Comparison of ENCODE assay signal across 8 cellular contexts in the genomic region with DNA sequence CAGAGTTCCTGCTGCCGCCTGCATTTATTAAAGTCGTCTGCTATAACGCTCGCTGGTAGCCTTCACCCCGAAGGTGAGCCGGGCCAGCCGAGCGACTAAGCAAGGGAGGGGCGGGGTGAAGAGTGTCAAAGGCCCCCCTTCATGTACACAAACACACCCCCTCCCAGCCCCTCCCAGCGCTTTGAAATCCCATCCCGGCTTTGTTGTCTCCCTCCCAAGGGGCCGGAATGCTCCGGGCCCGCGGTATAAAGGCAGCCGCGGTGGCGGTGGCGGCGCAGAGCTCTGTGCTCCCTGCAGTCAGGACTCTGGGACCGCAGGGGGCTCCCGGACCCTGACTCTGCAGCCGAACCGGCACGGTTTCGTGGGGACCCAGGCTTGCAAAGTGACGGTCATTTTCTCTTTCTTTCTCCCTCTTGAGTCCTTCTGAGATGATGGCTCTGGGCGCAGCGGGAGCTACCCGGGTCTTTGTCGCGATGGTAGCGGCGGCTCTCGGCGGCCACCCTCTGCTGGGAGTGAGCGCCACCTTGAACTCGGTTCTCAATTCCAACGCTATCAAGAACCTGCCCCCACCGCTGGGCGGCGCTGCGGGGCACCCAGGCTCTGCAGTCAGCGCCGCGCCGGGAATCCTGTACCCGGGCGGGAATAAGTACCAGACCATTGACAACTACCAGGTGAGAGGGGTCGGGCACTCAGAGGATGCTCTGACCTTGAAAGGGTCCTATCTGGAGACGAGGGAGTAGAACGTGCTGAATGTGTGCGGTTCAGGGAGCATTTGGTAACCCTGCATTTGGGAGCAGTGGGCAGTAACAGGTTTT. TPM values are rescaled to one million over a fixed set of nuclear protein-coding genes. Genes with fewer than 3 reads are reported as not detected.
DNase-seq lines count a peak whose midpoint lies in the region; ATAC-seq, FAIRE-seq and TF ChIP-seq lines count a peak whose summit lies in the region.

A gene with protein sequence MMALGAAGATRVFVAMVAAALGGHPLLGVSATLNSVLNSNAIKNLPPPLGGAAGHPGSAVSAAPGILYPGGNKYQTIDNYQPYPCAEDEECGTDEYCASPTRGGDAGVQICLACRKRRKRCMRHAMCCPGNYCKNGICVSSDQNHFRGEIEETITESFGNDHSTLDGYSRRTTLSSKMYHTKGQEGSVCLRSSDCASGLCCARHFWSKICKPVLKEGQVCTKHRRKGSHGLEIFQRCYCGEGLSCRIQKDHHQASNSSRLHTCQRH (plus strand): TSS at position 275 of the 815 bp plus-strand sequence. CDS start 154 bp downstream, at position 429.

- H4K20me1 ChIP-seq in keratinocyte (ENCODE audit: control insufficient read depth, extremely low read depth, insufficient read depth, low read length): no peaks in the 10 kb centered on the region

- peak within 1 kb of the TSS; percentile 90 for H3K9ac ChIP-seq in keratinocyte (ENCODE audit: control insufficient read depth, extremely low read depth, insufficient read depth, low read length)

- peak; percentile 78 to 97 (median 80) for TF ChIP-seq CTCF in keratinocyte (optimal IDR thresholded peaks at IDR 0.05 in 1 of 3, IDR thresholded peaks at IDR 0.05 in 1 of 3, conservative IDR thresholded peaks at IDR 0.05 in 1 of 3; ENCODE audit: extremely low read depth in 1 of 3, insufficient read depth in 2 of 3, low read length in 3 of 3)

- TF ChIP-seq POLR2A in H54 (IDR thresholded peaks at IDR 0.05; ENCODE audit: low read depth, low read length): peak; percentile 99

- H3K4me3 ChIP-seq in keratinocyte (ENCODE audit: control insufficient read depth in 2 of 3, extremely low read depth in 1 of 3, insufficient read depth in 2 of 3, low read depth in 1 of 3, low read length in 3 of 3): peak within 1 kb of the TSS; percentile 92 to 96 (median 94)
- peak within 1 kb of the TSS in 1 of 2 donors; percentile 53 for H3K4me3 ChIP-seq in small intestine (ENCODE audit: low read depth in 1 of 2, low read length in 2 of 2)

- H3K4me1 ChIP-seq in keratinocyte (ENCODE audit: control insufficient read depth, extremely low read depth, insufficient read depth, low read length): peaks cover 36% of the 10 kb centered on the region
- H3K4me1 ChIP-seq in small intestine (ENCODE audit: control insufficient read depth in 2 of 2, insufficient read depth in 1 of 2, low read depth in 1 of 2, low read length in 1 of 2): no peaks in the 10 kb centered on the region

- H3K79me2 ChIP-seq in keratinocyte (ENCODE audit: control insufficient read depth, insufficient read depth, low read length): peaks cover 25% of the 10 kb centered on the region

- H3K9me1 ChIP-seq in keratinocyte (ENCODE audit: control insufficient read depth, extremely low read depth, insufficient read depth, low read length): no peaks in the 10 kb centered on the region

- peak; percentile 27 for FAIRE-seq in H54 (lab: Jason Lieb, UNC)
- no peak for FAIRE-seq in keratinocyte (lab: Jason Lieb, UNC)
- FAIRE-seq in small intestine (lab: Jason Lieb, UNC): no peak

- dilution Hi-C loops in keratinocyte (cut with MboI; ENCODE audit: extremely low pct_ligation_motif_present, low sequenced_read_pairs): loop anchor here (25.0 kb wide), 1 partner anchor 248 kb away; no protein-coding TSS in a partner anchor

- WGBS in small intestine, 3 donors: 1 to 2% (median 1%) methylated on average over 52 to 53 of the region's 53 CpGs

- H3K4me2 ChIP-seq in keratinocyte (ENCODE audit: control insufficient read depth, extremely low read depth, insufficient read depth, low read depth, low read length): peak within 1 kb of the TSS; percentile 97

- H3K9me3 ChIP-seq in keratinocyte (ENCODE audit: control insufficient read depth, low read depth, low read length) (no peaks in the 10 kb centered on the region), small intestine (ENCODE audit: control insufficient read depth, low read depth) (no peaks in the 10 kb centered on the region)

- H3K27ac ChIP-seq in keratinocyte (ENCODE audit: control insufficient read depth, insufficient read depth, low read length): peak within 1 kb of the TSS; percentile 79
- no peak within 1 kb of the TSS for H3K27ac ChIP-seq in small intestine (ENCODE audit: low read depth in 1 of 2, low read length in 1 of 2)

- H3K36me3 ChIP-seq in keratinocyte (ENCODE audit: control insufficient read depth in 2 of 2, extremely low read depth in 1 of 2, insufficient read depth in 2 of 2, low read length in 2 of 2) (peaks cover 0 to 13% of the 10 kb centered on the region in 2 experiments), small intestine (ENCODE audit: control insufficient read depth in 2 of 2, insufficient read depth in 2 of 2, low read length in 2 of 2) (no peaks in the 10 kb centered on the region)

- H2AFZ ChIP-seq in keratinocyte (ENCODE audit: control insufficient read depth, low read length): peak within 1 kb of the TSS; percentile 91

- DNase-seq in D341Med (ENCODE audit: low spot score): peak; percentile 77
- DNase-seq in H54 (ENCODE audit: insufficient read length, low spot score): peak; percentile 68
- DNase-seq in cerebellum (ENCODE audit: low spot score): peak; percentile 4
- no peak for DNase-seq in keratinocyte (ENCODE audit: low read depth, low spot score)
- peak; percentile 74 for DNase-seq in small intestine
- no peak for DNase-seq in NCI-H2029 (lab: John Stamatoyannopoulos, UW)

- H3K27me3 ChIP-seq in keratinocyte (ENCODE audit: control insufficient read depth, extremely low read depth, insufficient read depth, low read length) (no peaks in the 10 kb centered on the region), small intestine (ENCODE audit: control insufficient read depth in 2 of 2, insufficient read depth in 2 of 2, low read length in 2 of 2) (peaks cover 0 to 8% of the 10 kb centered on the region in 2 donors)

- ATAC-seq in HG03108 (IDR thresholded peaks at IDR 0.05; ENCODE audit: unreplicated experiment): no peak

TF ChIP-seq in PFSK-1, 5 proteins besides CTCF, POLR2A, EP300 and RAD21:
- TF ChIP-seq FOXP2 (optimal IDR thresholded peaks at IDR 0.05; ENCODE audit: borderline replicate concordance, extremely low read depth, extremely low read length, insufficient read depth): peak; percentile 28
- TF ChIP-seq, protein P1, sequence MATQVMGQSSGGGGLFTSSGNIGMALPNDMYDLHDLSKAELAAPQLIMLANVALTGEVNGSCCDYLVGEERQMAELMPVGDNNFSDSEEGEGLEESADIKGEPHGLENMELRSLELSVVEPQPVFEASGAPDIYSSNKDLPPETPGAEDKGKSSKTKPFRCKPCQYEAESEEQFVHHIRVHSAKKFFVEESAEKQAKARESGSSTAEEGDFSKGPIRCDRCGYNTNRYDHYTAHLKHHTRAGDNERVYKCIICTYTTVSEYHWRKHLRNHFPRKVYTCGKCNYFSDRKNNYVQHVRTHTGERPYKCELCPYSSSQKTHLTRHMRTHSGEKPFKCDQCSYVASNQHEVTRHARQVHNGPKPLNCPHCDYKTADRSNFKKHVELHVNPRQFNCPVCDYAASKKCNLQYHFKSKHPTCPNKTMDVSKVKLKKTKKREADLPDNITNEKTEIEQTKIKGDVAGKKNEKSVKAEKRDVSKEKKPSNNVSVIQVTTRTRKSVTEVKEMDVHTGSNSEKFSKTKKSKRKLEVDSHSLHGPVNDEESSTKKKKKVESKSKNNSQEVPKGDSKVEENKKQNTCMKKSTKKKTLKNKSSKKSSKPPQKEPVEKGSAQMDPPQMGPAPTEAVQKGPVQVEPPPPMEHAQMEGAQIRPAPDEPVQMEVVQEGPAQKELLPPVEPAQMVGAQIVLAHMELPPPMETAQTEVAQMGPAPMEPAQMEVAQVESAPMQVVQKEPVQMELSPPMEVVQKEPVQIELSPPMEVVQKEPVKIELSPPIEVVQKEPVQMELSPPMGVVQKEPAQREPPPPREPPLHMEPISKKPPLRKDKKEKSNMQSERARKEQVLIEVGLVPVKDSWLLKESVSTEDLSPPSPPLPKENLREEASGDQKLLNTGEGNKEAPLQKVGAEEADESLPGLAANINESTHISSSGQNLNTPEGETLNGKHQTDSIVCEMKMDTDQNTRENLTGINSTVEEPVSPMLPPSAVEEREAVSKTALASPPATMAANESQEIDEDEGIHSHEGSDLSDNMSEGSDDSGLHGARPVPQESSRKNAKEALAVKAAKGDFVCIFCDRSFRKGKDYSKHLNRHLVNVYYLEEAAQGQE (IDR thresholded peaks at IDR 0.05; ENCODE audit: insufficient read depth in 1 of 2, low read depth in 2 of 2, low read length in 2 of 2): no peak
- no peak for TF ChIP-seq SIN3A (IDR thresholded peaks at IDR 0.05; ENCODE audit: borderline replicate concordance, insufficient read depth, low read length)
- TF ChIP-seq TAF1 (IDR thresholded peaks at IDR 0.05; ENCODE audit: borderline replicate concordance, insufficient read depth, low read length): no peak

RNA-seq across cellular contexts. Expression of the gene that starts here (rescaled TPM):
- polyA plus RNA-seq in PFSK-1 (2012; ENCODE audit: insufficient read length, low read depth): not detected
- total RNA-seq in cerebellum: 2.0 TPM
- 78.4 to 320 TPM (median 223 TPM) in 3 replicates for polyA plus RNA-seq in keratinocyte
- 43.2 TPM for polyA plus RNA-seq in keratinocyte (2011; ENCODE audit: low read depth)
- 68.2 and 168 TPM in 2 replicates for polyA plus RNA-seq in keratinocyte (2011; cell fraction: cytosol; rRNA removed)
- polyA plus RNA-seq in keratinocyte (2011; cell fraction: nucleus; rRNA removed): 195 and 207 TPM in 2 replicates
- polyA plus RNA-seq in keratinocyte (2012; ENCODE audit: low replicate concordance): 53.9 and 191 TPM in 2 replicates
- 40.7 to 108 TPM (median 51.2 TPM) in 3 replicates for polyA minus RNA-seq in keratinocyte
- polyA minus RNA-seq in keratinocyte (2011; cell fraction: cytosol; rRNA and poly(A)+ RNA removed): 98.8 TPM
- polyA minus RNA-seq in keratinocyte (2011; cell fraction: nucleus; rRNA and poly(A)+ RNA removed): 54.3 and 92.1 TPM in 2 replicates
- polyA plus RNA-seq in small intestine: under 1 TPM in 1 of 3 donors, not detected in 2; 0.67 TPM

Comparison
In these comparisons a context has a peak if more than half of its experiments do, and no peak if none do; other contexts are left out.
1. RNA of the gene that starts here (polyA plus RNA-seq): 43.2 to 320 TPM in keratinocyte; 0.67 TPM in small intestine; every median in the first group is over 10 times any median in the second.
2. Peak in DNase-seq in small intestine; RNA of the gene not detected or under 1 TPM.
3. DNase-seq: peak in D341Med (single experiment), H54 (single experiment) and cerebellum (single experiment); none in keratinocyte (single experiment) and NCI-H2029 (single experiment).